14 cellular contexts compared by ENCODE assay signal in genomic region chr18:27057459-27058302, GRCh38.
DNase-seq lines count a peak whose midpoint lies in the region; ATAC-seq and TF ChIP-seq lines count a peak whose summit lies in the region.
"Had no signal": no experiment of that assay in that cellular context is flagged by ENCODE, and none has a peak within 500 bp of the region (broad histone marks: within the 10 kb centered on the region; RNA-seq: fewer than 3 reads in every experiment).

No MANE protein-coding gene starts in this region.

- DNase-seq in DMS53 (lab: John Stamatoyannopoulos, UW) (peak; percentile 59), DMS53 treated with DMSO at 0.1 percent for 48 hours (lab: John Stamatoyannopoulos, UW; ENCODE audit: unreplicated experiment) (no peak), endodermal cell (peak; percentile 51), mucosa of descending colon (no peak), upper lobe of left lung (no peak), MG63 (no peak), occipital lobe (lab: John Stamatoyannopoulos, UW) (no peak), epidermal melanocyte (ENCODE audit: insufficient read length, low spot score) (no peak)
- DNase-seq: 8988T; amniotic stem cell; DND-41; Kasumi-1; lower lobe of right lung; stimulated activated CD4-positive, alpha-beta T cell treated with anti-CD3 and anti-CD28 coated beads, Interleukin-12 subunit alpha, Interleukin-12 subunit beta, amount 100 ng/mL, for 4 hours had no signal

- peaks cover 23% of the 10 kb centered on the region for H3K4me1 Mint-ChIP-seq in endodermal cell

- no peak overlapping the region for H3K4me3 ChIP-seq in endodermal cell (ENCODE audit: low read length)
- H3K4me3 ChIP-seq in mucosa of descending colon = no peak overlapping the region
- no peak overlapping the region for H3K4me3 ChIP-seq in upper lobe of left lung
- H3K4me3 ChIP-seq in MG63 = no peak overlapping the region
- H3K4me3 ChIP-seq: lower lobe of right lung had no signal

- peaks cover 4% of the 10 kb centered on the region for H3K9me3 Mint-ChIP-seq in endodermal cell

- H3K27ac Mint-ChIP-seq in endodermal cell = no peak overlapping the region

- H3K36me3 Mint-ChIP-seq in endodermal cell (ENCODE audit: low read depth) = peaks cover 35% of the 10 kb centered on the region

- H3K9ac ChIP-seq in endodermal cell (ENCODE audit: extremely low read depth, low read length, poor library complexity, severe bottlenecking) = no peak overlapping the region

- H3K9me3 ChIP-seq in endodermal cell (ENCODE audit: control insufficient read depth, low read length) = peaks cover 2% of the 10 kb centered on the region
- no peaks in the 10 kb centered on the region for H3K9me3 ChIP-seq in mucosa of descending colon
- no peaks in the 10 kb centered on the region for H3K9me3 ChIP-seq in upper lobe of left lung
- no peaks in the 10 kb centered on the region for H3K9me3 ChIP-seq in MG63
- H3K9me3 ChIP-seq: lower lobe of right lung had no signal

- ATAC-seq in mucosa of descending colon (peak; percentile 25), upper lobe of left lung (ENCODE audit: low FRiP score in 2 of 2) (peak; percentile 38 to 51)

- no peaks in the 10 kb centered on the region for H3K27me3 ChIP-seq in endodermal cell (ENCODE audit: control insufficient read depth, insufficient read depth, low read length, poor library complexity, severe bottlenecking)
- H3K27me3 ChIP-seq in upper lobe of left lung = no peaks in the 10 kb centered on the region
- H3K27me3 ChIP-seq in MG63 = no peaks in the 10 kb centered on the region

- 66 to 67% methylated on average over 9 to 11 of the region's 12 CpGs for WGBS in endodermal cell (ENCODE audit: insufficient coverage in 1 of 2, insufficient read length in 1 of 2), 2 experiments
- 63 to 68% methylated on average over 11 to 12 of the region's 12 CpGs for WGBS in upper lobe of left lung, 2 donors

- H3K36me3 ChIP-seq in endodermal cell (ENCODE audit: control insufficient read depth, insufficient read depth, low read length) (no peaks in the 10 kb centered on the region), mucosa of descending colon (ENCODE audit: low read depth) (no peaks in the 10 kb centered on the region), upper lobe of left lung (no peaks in the 10 kb centered on the region), MG63 (no peaks in the 10 kb centered on the region)
- H3K36me3 ChIP-seq: lower lobe of right lung had no signal

- no peaks in the 10 kb centered on the region for H3K27me3 Mint-ChIP-seq in endodermal cell (ENCODE audit: insufficient read depth)

- intact Hi-C loops in mucosa of descending colon (cut with DNase I, micrococcal nuclease) = no loop called here

- peaks cover 12% of the 10 kb centered on the region for H3K4me1 ChIP-seq in endodermal cell (ENCODE audit: control insufficient read depth, insufficient read depth, low read length)
- H3K4me1 ChIP-seq in mucosa of descending colon (ENCODE audit: low read depth) = no peaks in the 10 kb centered on the region
- no peaks in the 10 kb centered on the region for H3K4me1 ChIP-seq in upper lobe of left lung
- H3K4me1 ChIP-seq: lower lobe of right lung had no signal

- TF ChIP-seq CTCF in endodermal cell (conservative IDR thresholded peaks at IDR 0.05) = no peak
- TF ChIP-seq CTCF in mucosa of descending colon (IDR thresholded peaks at IDR 0.05) = no peak
- no peak for TF ChIP-seq CTCF in upper lobe of left lung (IDR thresholded peaks at IDR 0.05)

- no peak overlapping the region for H3K4me3 Mint-ChIP-seq in endodermal cell

- no peak for TF ChIP-seq POLR2A in upper lobe of left lung (IDR thresholded peaks at IDR 0.05)

- H3K27ac ChIP-seq in endodermal cell (ENCODE audit: low read depth, low read length) (peak overlapping the region; percentile 6), upper lobe of left lung (peak overlapping the region in 2 of 4 donors; percentile 37 to 44)
- H3K27ac ChIP-seq: lower lobe of right lung had no signal

- no peak for TF ChIP-seq EP300 in upper lobe of left lung (IDR thresholded peaks at IDR 0.05)

Comparison
In these comparisons a context has a peak if more than half of its experiments do, and no peak if none do; other contexts are left out.
1. DNase-seq: peak in DMS53 (single experiment) and endodermal cell (single experiment); none in DMS53 treated with DMSO at 0.1 percent for 48 hours (single experiment), mucosa of descending colon (0 of 3), upper lobe of left lung (0 of 2), MG63 (single experiment), occipital lobe (single experiment) and epidermal melanocyte (single experiment).